22 cellular contexts compared by ENCODE assay signal in the genomic region with DNA sequence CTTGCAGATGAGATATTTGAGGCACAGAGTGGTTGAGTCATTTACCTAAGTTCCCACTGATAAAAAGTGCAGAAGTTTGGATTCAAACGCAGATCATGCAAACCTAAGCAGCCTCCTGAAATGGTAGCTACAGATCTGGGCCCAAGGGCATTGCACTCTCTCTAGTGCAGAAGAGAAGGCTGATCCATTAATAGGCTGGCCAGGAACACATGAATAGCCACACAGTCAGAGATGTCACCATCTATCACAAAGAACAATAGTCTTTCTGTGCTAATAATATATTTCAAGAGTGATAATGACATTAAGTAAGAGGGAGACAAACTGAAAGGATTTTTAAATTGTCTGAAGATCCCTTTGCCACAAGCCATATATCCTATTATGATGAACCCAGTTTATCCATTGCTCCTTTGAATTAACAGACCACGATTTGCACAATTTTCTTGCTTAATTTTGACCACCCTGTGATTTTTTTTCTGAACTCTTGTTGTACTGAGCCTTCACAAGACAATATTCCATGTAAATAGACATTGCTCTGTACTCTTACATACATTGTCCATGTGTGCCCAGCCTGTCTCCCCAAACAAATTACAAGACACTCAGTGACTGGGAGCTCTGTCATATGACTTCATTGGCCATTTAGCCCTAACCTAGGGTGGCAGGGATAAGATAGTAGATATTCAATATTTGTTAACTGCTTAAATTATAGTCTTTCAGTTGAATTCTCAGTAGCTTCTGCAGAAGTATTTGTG.
"Had no signal": no experiment of that assay in that cellular context is flagged by ENCODE, and none has a peak within 500 bp of the region (broad histone marks: within the 10 kb centered on the region; RNA-seq: fewer than 3 reads in every experiment).

No MANE protein-coding gene starts in this region.

- H3K4me3 Mint-ChIP-seq: activated T-cell treated with anti-CD3 and anti-CD28 coated beads, Interleukin-2, amount 50 U/mL, for 72 hours; nephron; T-helper 1 cell treated with Interleukin-12 subunit alpha and Interleukin-12 subunit beta and Interleukin-4 antibody, amounts not matched to agents 30 μg/mL and 1 μg/mL, for 36 hours had no signal

- H3K4me2 ChIP-seq: hepatocyte had no signal

- H3K79me2 ChIP-seq: hepatocyte had no signal

- H3K27ac ChIP-seq: breast epithelium, hepatocyte, lower lobe of right lung, right atrium auricular region, suprapubic skin, VCaP had no signal

- H3K9me3 Mint-ChIP-seq: nephron had no signal

- H3K27ac Mint-ChIP-seq: nephron; progenitor cell of endocrine pancreas; T-helper 1 cell treated with Interleukin-12 subunit alpha and Interleukin-12 subunit beta and Interleukin-4 antibody, amounts not matched to agents 30 μg/mL and 1 μg/mL, for 36 hours had no signal

- H3K36me3 ChIP-seq: breast epithelium, lower lobe of right lung, right atrium auricular region, suprapubic skin had no signal

- H3K4me3 ChIP-seq: breast epithelium, hepatocyte, lower lobe of right lung, right atrium auricular region, suprapubic skin had no signal

- DNase-seq: activated CD4-positive, alpha-beta T cell treated with anti-CD3 and anti-CD28 coated beads, Interleukin-2, amount 50 U/mL, for 4 hours; activated CD4-positive, CD25-positive, alpha-beta regulatory T cell treated with anti-CD3 and anti-CD28 coated beads, Interleukin-2, amount 50 U/mL, for 72 hours; activated effector memory CD4-positive, alpha-beta T cell treated with anti-CD3 and anti-CD28 coated beads, Interleukin-2, amount 50 U/mL, for 16 hours; activated naive CD4-positive, alpha-beta T cell treated with anti-CD3 and anti-CD28 coated beads, Interleukin-2, amount 50 U/mL, for 16 hours; activated T-cell treated with anti-CD3 and anti-CD28 coated beads, Interleukin-2, amount 50 U/mL, for 72 hours; cerebellar nuclear complex; effector CD8-positive, alpha-beta T cell; islet precursor cell; lower lobe of right lung; stimulated activated CD4-positive, alpha-beta T cell treated with anti-CD3 and anti-CD28 coated beads, Interleukin-12 subunit alpha, Interleukin-12 subunit beta, amount 100 ng/mL, for 4 hours; stimulated activated CD4-positive, alpha-beta T cell treated with anti-CD3 and anti-CD28 coated beads, Interleukin-1b, Interleukin-23, amount 100 ng/mL, for 48 hours; stimulated activated naive CD8-positive, alpha-beta T cell treated with anti-CD3 and anti-CD28 coated beads, Interleukin-15, Interleukin-2, amounts not matched to agents 100 U/mL and 50 U/mL, for 24 hours; trophoblast cell had no signal

- ATAC-seq: activated T-cell treated with anti-CD3 and anti-CD28 coated beads, Interleukin-2, amount 50 U/mL, for 72 hours; esophagus mucosa; lower lobe of right lung; stimulated activated naive CD8-positive, alpha-beta T cell treated with anti-CD3 and anti-CD28 coated beads, Interleukin-15, Interleukin-2, amounts not matched to agents 100 U/mL and 50 U/mL, for 24 hours had no signal

- H3K9me3 ChIP-seq: breast epithelium, lower lobe of right lung, right atrium auricular region, suprapubic skin had no signal

- H2AFZ ChIP-seq: hepatocyte had no signal

- H3K27me3 ChIP-seq: breast epithelium, right atrium auricular region, suprapubic skin had no signal
